20 cellular contexts compared by ENCODE assay signal in the genomic region with DNA sequence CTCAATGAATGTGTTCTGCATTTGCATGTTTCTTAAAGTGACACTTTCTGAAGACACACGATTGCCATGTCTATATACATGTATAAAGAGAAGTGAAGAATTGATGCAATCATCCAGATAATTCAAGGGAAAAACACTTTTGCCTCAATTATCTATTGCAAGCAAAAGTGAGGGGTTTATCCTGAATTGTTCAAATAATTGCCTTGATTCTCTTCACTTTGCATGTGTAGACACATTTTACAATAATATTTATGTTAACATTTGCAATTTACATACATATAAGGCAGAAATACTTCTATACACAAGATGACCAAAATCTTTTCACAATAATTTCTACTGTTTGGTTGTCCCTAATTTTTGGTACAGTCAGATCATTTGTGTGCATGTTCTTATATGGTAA.
"Had no signal": no experiment of that assay in that cellular context is flagged by ENCODE, and none has a peak within 500 bp of the region (broad histone marks: within the 10 kb centered on the region; RNA-seq: fewer than 3 reads in every experiment).

No MANE protein-coding gene starts in this region.

- H3K4me3 Mint-ChIP-seq: immature natural killer cell; mesothelial cell of epicardium; naive B cell; naive thymus-derived CD8-positive, alpha-beta T cell had no signal

- DNase-seq: dermis blood vessel endothelial cell; dorsolateral prefrontal cortex; effector CD4-positive, alpha-beta T cell; effector memory CD4-positive, alpha-beta T cell; foreskin keratinocyte; heart left ventricle; hypothalamus; immature natural killer cell; left cardiac atrium; left lung; left ventricle myocardium superior; lower lobe of right lung; mesenchymal stem cell; mucosa of descending colon; naive B cell; naive thymus-derived CD8-positive, alpha-beta T cell had no signal

- H3K9me3 Mint-ChIP-seq: immature natural killer cell; mesothelial cell of epicardium; naive B cell; naive thymus-derived CD8-positive, alpha-beta T cell had no signal

- H3K36me3 Mint-ChIP-seq: immature natural killer cell; mesothelial cell of epicardium; naive B cell; naive thymus-derived CD8-positive, alpha-beta T cell had no signal

- H3K27ac Mint-ChIP-seq: immature natural killer cell; mesothelial cell of epicardium; naive B cell; naive thymus-derived CD8-positive, alpha-beta T cell had no signal

- ATAC-seq: foreskin keratinocyte; gastroesophageal sphincter; heart left ventricle; left cardiac atrium; left lung; left ventricle myocardium superior; lower lobe of right lung; mucosa of descending colon; naive thymus-derived CD8-positive, alpha-beta T cell had no signal

- FAIRE-seq: endothelial cell of umbilical vein, keratinocyte had no signal
